Comparison of ENCODE assay signal across 8 cellular contexts in the genomic region with DNA sequence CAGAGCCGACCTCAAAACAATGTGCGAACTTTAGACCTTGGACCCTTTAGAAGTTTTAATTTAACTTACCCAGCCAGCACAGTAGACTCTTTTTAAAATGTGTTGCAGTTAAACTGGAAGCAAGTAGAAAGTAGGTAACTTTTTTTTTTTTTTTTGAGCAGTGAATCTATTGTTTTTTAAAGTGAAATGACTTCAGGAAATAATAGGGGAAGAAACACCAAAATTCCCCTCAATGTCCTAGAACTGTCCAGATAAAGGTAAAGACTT. TPM values are rescaled to one million over a fixed set of nuclear protein-coding genes. Genes with fewer than 3 reads are reported as not detected.
DNase-seq lines count a peak whose midpoint lies in the region; ATAC-seq and TF ChIP-seq lines count a peak whose summit lies in the region.
"Had no signal": no experiment of that assay in that cellular context is flagged by ENCODE, and none has a peak within 500 bp of the region (broad histone marks: within the 10 kb centered on the region; RNA-seq: fewer than 3 reads in every experiment).

No MANE protein-coding gene starts in this region.

- DNase-seq in HFFc6 (no peak), spleen (no peak)
- no peak for DNase-seq in activated T-helper 1 cell treated with anti-CD3 and anti-CD28 coated beads, Interleukin-12 subunit alpha, Interleukin-12 subunit beta, Interleukin-2, Interleukin-4 antibody, amounts not matched to agents 30 ng/mL and 10 ng/mL and 1 ng/mL, durations not matched to agents 14 hours and 24 hours and 36 hours (ENCODE audit: low spot score)

- peaks cover 15% of the 10 kb centered on the region for H3K36me3 Mint-ChIP-seq in HFFc6 (ENCODE audit: low read depth)
- peaks cover 3% of the 10 kb centered on the region for H3K36me3 Mint-ChIP-seq in activated T-helper 1 cell treated with anti-CD3 and anti-CD28 coated beads, Interleukin-12 subunit alpha, Interleukin-12 subunit beta, Interleukin-2, Interleukin-4 antibody, amounts not matched to agents 30 ng/mL and 10 ng/mL and 1 ng/mL, durations not matched to agents 14 hours and 24 hours and 36 hours (ENCODE audit: low read depth)

- peaks cover 7% of the 10 kb centered on the region; the same call in 1 of the 2 replicates for H3K27me3 Mint-ChIP-seq in HFFc6 (ENCODE audit: insufficient read depth)
- no peaks in the 10 kb centered on the region for H3K27me3 Mint-ChIP-seq in activated T-helper 1 cell treated with anti-CD3 and anti-CD28 coated beads, Interleukin-12 subunit alpha, Interleukin-12 subunit beta, Interleukin-2, Interleukin-4 antibody, amounts not matched to agents 30 ng/mL and 10 ng/mL and 1 ng/mL, durations not matched to agents 14 hours and 24 hours and 36 hours (ENCODE audit: insufficient read depth)

- H3K4me3 ChIP-seq in iPS-11a (ENCODE audit: low read depth, low read length) (peak overlapping the region; percentile 85), spleen (peak overlapping the region in 6 of 8 donors; percentile 92 to 98 (median 96))

- peak overlapping the region; percentile 89 to 100 (median 96) for H3K27ac ChIP-seq in spleen

- no peak for TF ChIP-seq POLR2A in spleen (IDR thresholded peaks at IDR 0.05)

- no peaks in the 10 kb centered on the region for H3K27me3 ChIP-seq in spleen (replicated peaks in 1 of 7)
- H3K27me3 ChIP-seq: ovary had no signal

- peaks cover 6 to 40% (median 33%) of the 10 kb centered on the region in 6 donors for H3K4me1 ChIP-seq in spleen

- 15 to 29% (median 16%) methylated on average over 2 of the region's 2 CpGs for whole genome bisulfite sequencing in spleen, 5 donors

- TF ChIP-seq CTCF in HFFc6 (IDR thresholded peaks at IDR 0.05), result no peak
- TF ChIP-seq CTCF in spleen (IDR thresholded peaks at IDR 0.05 in 8 of 11, conservative IDR thresholded peaks at IDR 0.05 in 3 of 11), result no peak

- H3K4me3 Mint-ChIP-seq in HFFc6, result peak overlapping the region; percentile 89
- H3K4me3 Mint-ChIP-seq in activated T-helper 1 cell treated with anti-CD3 and anti-CD28 coated beads, Interleukin-12 subunit alpha, Interleukin-12 subunit beta, Interleukin-2, Interleukin-4 antibody, amounts not matched to agents 30 ng/mL and 10 ng/mL and 1 ng/mL, durations not matched to agents 14 hours and 24 hours and 36 hours, result peak overlapping the region; percentile 79

- H3K36me3 ChIP-seq in spleen, result no peaks in the 10 kb centered on the region
- H3K36me3 ChIP-seq: ovary had no signal

- H3K4me1 Mint-ChIP-seq in HFFc6 (ENCODE audit: low read depth), result peaks cover 24% of the 10 kb centered on the region
- peaks cover 24% of the 10 kb centered on the region for H3K4me1 Mint-ChIP-seq in activated T-helper 1 cell treated with anti-CD3 and anti-CD28 coated beads, Interleukin-12 subunit alpha, Interleukin-12 subunit beta, Interleukin-2, Interleukin-4 antibody, amounts not matched to agents 30 ng/mL and 10 ng/mL and 1 ng/mL, durations not matched to agents 14 hours and 24 hours and 36 hours (ENCODE audit: low read depth)

- intact Hi-C loops in activated T-helper 1 cell treated with anti-CD3 and anti-CD28 coated beads, Interleukin-12 subunit alpha, Interleukin-12 subunit beta, Interleukin-2, Interleukin-4 antibody, amounts not matched to agents 30 ng/mL and 10 ng/mL and 1 ng/mL, durations not matched to agents 14 hours and 24 hours and 36 hours (cut with micrococcal nuclease), result no loop called here
- intact Hi-C loops in spleen (cut with DNase I; ENCODE audit: low total_unique reads), result no loop called here

- no peaks in the 10 kb centered on the region for H3K9me3 ChIP-seq in spleen
- H3K9me3 ChIP-seq: ovary had no signal

- H3K9me3 Mint-ChIP-seq in HFFc6, result no peaks in the 10 kb centered on the region
- H3K9me3 Mint-ChIP-seq in activated T-helper 1 cell treated with anti-CD3 and anti-CD28 coated beads, Interleukin-12 subunit alpha, Interleukin-12 subunit beta, Interleukin-2, Interleukin-4 antibody, amounts not matched to agents 30 ng/mL and 10 ng/mL and 1 ng/mL, durations not matched to agents 14 hours and 24 hours and 36 hours, result no peaks in the 10 kb centered on the region

- ATAC-seq in HG03039 (IDR thresholded peaks at IDR 0.05; ENCODE audit: unreplicated experiment), result no peak
- no peak for ATAC-seq in HG02623 (IDR thresholded peaks at IDR 0.05; ENCODE audit: unreplicated experiment)
- no peak for ATAC-seq in GM18861 (IDR thresholded peaks at IDR 0.05; ENCODE audit: unreplicated experiment)

- peak overlapping the region; percentile 89 for H3K27ac Mint-ChIP-seq in HFFc6
- H3K27ac Mint-ChIP-seq in activated T-helper 1 cell treated with anti-CD3 and anti-CD28 coated beads, Interleukin-12 subunit alpha, Interleukin-12 subunit beta, Interleukin-2, Interleukin-4 antibody, amounts not matched to agents 30 ng/mL and 10 ng/mL and 1 ng/mL, durations not matched to agents 14 hours and 24 hours and 36 hours, result peak overlapping the region; percentile 68

RNA-seq across cellular contexts. Expression of a gene that starts 1.1 kb away (rescaled TPM):
- 100 to 1,000 TPM in 1 of 6 experiments, 10 to 100 TPM in 5; 80.7 to 110 (median 91.9) TPM for total RNA-seq in HFFc6 (2021; fragmentation: NEBNext Ultra II Directional; extraction: Animal tissue kit (Norgen Biotek cat#: 25700))
- total RNA-seq in activated T-helper 1 cell treated with anti-CD3 and anti-CD28 coated beads, Interleukin-12 subunit alpha, Interleukin-12 subunit beta, Interleukin-2, Interleukin-4 antibody, amounts not matched to agents 30 ng/mL and 10 ng/mL and 1 ng/mL, durations not matched to agents 14 hours and 24 hours and 36 hours, result 54.4 and 56.5 TPM in 2 replicates
- total RNA-seq in spleen, result 10 to 100 TPM; 51.7 to 77.8 (median 62.7) TPM
- polyA plus RNA-seq in spleen, result 10 to 100 TPM in 2 of 3 donors, 1 to 10 TPM in 1; 7.7 to 14.5 (median 10.4) TPM
